9 cellular contexts compared by ENCODE assay signal in genomic region chr3:171566803-171567422, GRCh38.
DNase-seq lines count a peak whose midpoint lies in the region; ATAC-seq and TF ChIP-seq lines count a peak whose summit lies in the region.
"Had no signal": no experiment of that assay in that cellular context is flagged by ENCODE, and none has a peak within 500 bp of the region (broad histone marks: within the 10 kb centered on the region; RNA-seq: fewer than 3 reads in every experiment).

No MANE protein-coding gene starts in this region.

- H3K4me1 Mint-ChIP-seq in MCF 10A (ENCODE audit: insufficient read depth, unreplicated experiment), result no peaks in the 10 kb centered on the region

- 4 to 5% methylated on average over 4 of the region's 4 CpGs for WGBS in aorta, 2 donors

- intact Hi-C loops in MCF 10A (cut with micrococcal nuclease), result loop anchor here (1.0 to 2.0 kb wide), 6 partner anchors 106 to 606 kb away; partner anchors contain the start of gene TNIK
- intact Hi-C loops in left colon (cut with DNase I, micrococcal nuclease), result loop anchor here (5.0 to 10.0 kb wide), 4 partner anchors 402 to 605 kb away; no protein-coding TSS in a partner anchor
- intact Hi-C loops in aorta (cut with DNase I), result loop anchor here (2.0 to 5.0 kb wide), 5 partner anchors 380 to 606 kb away; no protein-coding TSS in a partner anchor

- BruUV-seq in MCF 10A (replicated peaks; lab: Mats Ljungman, UMichigan), result no TSS peak

- no peak overlapping the region for H3K4me2 ChIP-seq in DOHH2 (ENCODE audit: low read length)

- no peaks in the 10 kb centered on the region for H3K27me3 Mint-ChIP-seq in MCF 10A (ENCODE audit: insufficient read depth, unreplicated experiment)

- H3K27me3 ChIP-seq in DOHH2 (ENCODE audit: control insufficient read depth, low read length) (no peaks in the 10 kb centered on the region), aorta (ENCODE audit: control insufficient read depth in 1 of 2, insufficient read depth in 2 of 2, low read length in 1 of 2) (no peaks in the 10 kb centered on the region)

- H3K4me1 ChIP-seq in DOHH2 (ENCODE audit: control insufficient read depth, low read length), result no peaks in the 10 kb centered on the region
- H3K4me1 ChIP-seq in aorta (ENCODE audit: control insufficient read depth in 1 of 2, insufficient read depth in 2 of 2, low read length in 2 of 2), result no peaks in the 10 kb centered on the region

- no peaks in the 10 kb centered on the region for H4K20me1 ChIP-seq in DOHH2 (ENCODE audit: control insufficient read depth, insufficient read depth, low read depth, low read length)

- DNase-seq in NCI-H524 treated with DMSO at 0.1 percent for 48 hours (lab: John Stamatoyannopoulos, UW) (peak; percentile 20), MCF 10A (ENCODE audit: unreplicated experiment) (peak; percentile 56), left colon (no peak), aorta (no peak), occipital lobe (lab: John Stamatoyannopoulos, UW) (no peak)

- H3K4me3 Mint-ChIP-seq in MCF 10A (ENCODE audit: unreplicated experiment), result no peak overlapping the region
- H3K4me3 Mint-ChIP-seq: T-helper 1 cell treated with Interleukin-12 subunit alpha and Interleukin-12 subunit beta and Interleukin-4 antibody, amounts not matched to agents 30 μg/mL and 1 μg/mL, for 36 hours had no signal

- H3K9me3 ChIP-seq in DOHH2 (ENCODE audit: control insufficient read depth, insufficient read depth, low read length) (no peaks in the 10 kb centered on the region), aorta (ENCODE audit: control insufficient read depth, low read length) (peaks cover 1% of the 10 kb centered on the region)

- H3K27ac Mint-ChIP-seq in MCF 10A (ENCODE audit: low read depth, unreplicated experiment), result no peak overlapping the region
- H3K27ac Mint-ChIP-seq: T-helper 1 cell treated with Interleukin-12 subunit alpha and Interleukin-12 subunit beta and Interleukin-4 antibody, amounts not matched to agents 30 μg/mL and 1 μg/mL, for 36 hours had no signal

- H3K4me3 ChIP-seq in DOHH2 (ENCODE audit: low read length), result no peak overlapping the region
- no peak overlapping the region for H3K4me3 ChIP-seq in aorta (ENCODE audit: low read length in 2 of 2)

- peaks cover 9% of the 10 kb centered on the region for H3K9me3 Mint-ChIP-seq in MCF 10A (ENCODE audit: unreplicated experiment)
- H3K9me3 Mint-ChIP-seq: T-helper 1 cell treated with Interleukin-12 subunit alpha and Interleukin-12 subunit beta and Interleukin-4 antibody, amounts not matched to agents 30 μg/mL and 1 μg/mL, for 36 hours had no signal

- H3K9me2 ChIP-seq in DOHH2 (replicated peaks; ENCODE audit: control insufficient read depth, low read length), result no peaks in the 10 kb centered on the region

- ATAC-seq in HG02610 (IDR thresholded peaks at IDR 0.05; ENCODE audit: unreplicated experiment) (peak; percentile 63), left colon (peak; percentile 61), aorta (ENCODE audit: low FRiP score) (peak; percentile 74), HG02885 (IDR thresholded peaks at IDR 0.05; ENCODE audit: poor library complexity, unreplicated experiment) (no peak)

- CTCF ChIA-PET in MCF 10A (lab: Yijun Ruan, JAX), result interaction anchor here (0.6 to 4.9 kb wide), 35 partner anchors 8 to 1176 kb away, joined by 3 to 64 read pairs (median 4); no protein-coding TSS in a partner anchor

- POLR2A ChIA-PET in MCF 10A (lab: Yijun Ruan, JAX), result interaction anchor here (0.6 to 2.1 kb wide), 6 partner anchors 27 to 517 kb away, joined by 3 to 9 read pairs (median 3); partner anchors contain the start of gene TNIK

- no peaks in the 10 kb centered on the region for H3K36me3 Mint-ChIP-seq in MCF 10A (ENCODE audit: insufficient read depth, unreplicated experiment)

- no peaks in the 10 kb centered on the region for H3K36me3 ChIP-seq in DOHH2 (ENCODE audit: control insufficient read depth, low read length)
- H3K36me3 ChIP-seq in aorta (ENCODE audit: control insufficient read depth in 1 of 2, insufficient read depth in 2 of 2, low read length in 1 of 2), result no peaks in the 10 kb centered on the region

- TF ChIP-seq CTCF in DOHH2 (IDR thresholded peaks at IDR 0.05; ENCODE audit: low read depth, low read length, poor library complexity, severe bottlenecking) (peak; percentile 63), MCF 10A (IDR thresholded peaks at IDR 0.05; ENCODE audit: unreplicated experiment) (peak; percentile 69)

- H3K27ac ChIP-seq in DOHH2 (ENCODE audit: low read depth, low read length) (no peak overlapping the region), aorta (ENCODE audit: low read depth in 1 of 2, low read length in 2 of 2) (no peak overlapping the region)

- H3K79me2 ChIP-seq in DOHH2 (ENCODE audit: control insufficient read depth, low read length), result no peaks in the 10 kb centered on the region

- no peaks in the 10 kb centered on the region for H3F3A ChIP-seq in DOHH2 (ENCODE audit: control insufficient read depth, insufficient read depth)

Comparison
In these comparisons a context has a peak if more than half of its experiments do, and no peak if none do; other contexts are left out.
1. DNase-seq: peak in NCI-H524 treated with DMSO at 0.1 percent for 48 hours (single experiment) and MCF 10A (single experiment); none in left colon (0 of 2), aorta (0 of 2) and occipital lobe (single experiment).